Comparison of ENCODE assay signal across 7 cellular contexts in the genomic region with DNA sequence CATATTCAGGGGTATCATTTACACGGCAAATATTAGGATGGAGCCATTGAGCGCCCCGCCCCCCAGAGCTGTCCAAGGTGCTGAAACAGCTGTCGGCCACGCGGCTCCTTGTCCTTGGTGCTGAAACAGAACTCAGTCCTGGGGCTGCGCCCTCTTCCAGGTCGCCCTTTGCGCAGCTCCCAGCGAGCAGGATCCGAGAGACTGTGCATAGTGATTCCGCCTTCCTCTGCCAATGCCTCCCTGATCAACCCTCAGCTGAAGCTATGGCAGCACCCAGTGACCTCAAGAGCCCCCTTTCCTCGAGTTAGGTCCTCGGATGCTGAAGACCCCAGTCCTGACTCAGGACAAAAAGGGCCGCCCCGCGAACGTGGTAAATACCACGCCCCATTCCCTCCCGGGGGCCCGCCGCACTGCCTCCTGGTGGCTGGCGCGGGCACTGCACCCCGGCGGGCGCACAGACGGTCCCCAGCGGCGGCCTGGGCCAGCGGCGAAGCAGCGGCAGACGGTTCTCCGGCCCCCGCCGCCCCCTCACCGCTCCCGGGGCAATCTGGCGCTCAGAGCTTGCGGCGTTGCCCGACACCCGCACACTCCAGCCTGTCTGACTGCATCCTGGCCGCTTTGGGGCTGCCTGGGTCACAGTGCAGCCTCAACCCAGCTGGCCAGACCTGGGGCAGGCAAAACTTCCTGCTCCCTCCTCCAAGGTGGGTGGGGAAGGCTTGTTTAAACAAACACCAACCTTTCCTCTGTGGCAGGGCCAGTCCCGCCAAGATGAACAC. TPM values are rescaled to one million over a fixed set of nuclear protein-coding genes. Genes with fewer than 3 reads are reported as not detected.
DNase-seq lines count a peak whose midpoint lies in the region; ATAC-seq, FAIRE-seq and TF ChIP-seq lines count a peak whose summit lies in the region.

No MANE protein-coding gene starts in this region.

- no peaks in the 10 kb centered on the region for H3K9me3 ChIP-seq in neutrophil
- H3K9me3 ChIP-seq in testis = no peaks in the 10 kb centered on the region

- TF ChIP-seq POLR2A in H54 (IDR thresholded peaks at IDR 0.05; ENCODE audit: low read depth, low read length) (no peak), testis (IDR thresholded peaks at IDR 0.05) (no peak)

- peak; percentile 81 for TF ChIP-seq CTCF in foreskin keratinocyte (conservative IDR thresholded peaks at IDR 0.05)
- TF ChIP-seq CTCF in neutrophil (IDR thresholded peaks at IDR 0.05) = peak; percentile 23
- TF ChIP-seq CTCF in testis (IDR thresholded peaks at IDR 0.05) = peak; percentile 74 to 82 (median 76)

- H3K27ac ChIP-seq in foreskin keratinocyte = no peak overlapping the region
- no peak overlapping the region for H3K27ac ChIP-seq in neutrophil
- H3K27ac ChIP-seq in testis = no peak overlapping the region

- H3K4me3 ChIP-seq in neutrophil (ENCODE audit: low read depth in 1 of 2, low read length in 1 of 2) (no peak overlapping the region), testis (no peak overlapping the region)

- H3K27ac Mint-ChIP-seq in activated T-helper 17 cell treated with anti-CD3 and anti-CD28 coated beads, Interleukin-2, amount 50 U/mL, for 72 hours = no peak overlapping the region

- intact Hi-C loops in testis (cut with DNase I; ENCODE audit: low total_unique reads) = no loop called here

- H3K4me3 Mint-ChIP-seq in activated T-helper 17 cell treated with anti-CD3 and anti-CD28 coated beads, Interleukin-2, amount 50 U/mL, for 72 hours = no peak overlapping the region

- H3K36me3 ChIP-seq in neutrophil = no peaks in the 10 kb centered on the region
- H3K36me3 ChIP-seq in testis (ENCODE audit: low read depth, missing control alignments) = no peaks in the 10 kb centered on the region

- H3K36me3 Mint-ChIP-seq in activated T-helper 17 cell treated with anti-CD3 and anti-CD28 coated beads, Interleukin-2, amount 50 U/mL, for 72 hours (ENCODE audit: low read depth) = no peaks in the 10 kb centered on the region

- no peaks in the 10 kb centered on the region for H3K4me1 ChIP-seq in foreskin keratinocyte
- no peaks in the 10 kb centered on the region for H3K4me1 ChIP-seq in neutrophil (ENCODE audit: control insufficient read depth in 1 of 2, insufficient read depth in 1 of 2, low read depth in 1 of 2, low read length in 1 of 2)
- no peaks in the 10 kb centered on the region for H3K4me1 ChIP-seq in testis

- DNase-seq in H54 (ENCODE audit: insufficient read length, low spot score) (peak; percentile 75), RKO (ENCODE audit: low spot score) (peak; percentile 76), foreskin keratinocyte (peak; percentile 29 to 64), testis (peak; percentile 93), NCI-H1417 treated with DMSO at 0.1 percent for 48 hours (lab: John Stamatoyannopoulos, UW) (no peak)

- no peaks in the 10 kb centered on the region for H3K4me1 Mint-ChIP-seq in activated T-helper 17 cell treated with anti-CD3 and anti-CD28 coated beads, Interleukin-2, amount 50 U/mL, for 72 hours

- FAIRE-seq in H54 (lab: Jason Lieb, UNC) = no peak

- peak; percentile 66 for ATAC-seq in activated T-helper 17 cell treated with anti-CD3 and anti-CD28 coated beads, Interleukin-2, amount 50 U/mL, for 72 hours (replicated peaks)
- ATAC-seq in foreskin keratinocyte = peak; percentile 88

- H3K27me3 Mint-ChIP-seq in activated T-helper 17 cell treated with anti-CD3 and anti-CD28 coated beads, Interleukin-2, amount 50 U/mL, for 72 hours = peaks cover 47% of the 10 kb centered on the region

- H3K27me3 ChIP-seq in foreskin keratinocyte (peaks cover 34% of the 10 kb centered on the region), neutrophil (peaks cover 83% of the 10 kb centered on the region), testis (no peaks in the 10 kb centered on the region)

- 1 to 3% methylated on average over 26 to 41 of the region's 46 CpGs for WGBS in testis, 2 donors

- H3K9me3 Mint-ChIP-seq in activated T-helper 17 cell treated with anti-CD3 and anti-CD28 coated beads, Interleukin-2, amount 50 U/mL, for 72 hours = no peaks in the 10 kb centered on the region

RNA-seq across cellular contexts. Expression of a gene that starts 13.4 kb away (rescaled TPM):
- under 1 TPM in 1 of 2 donors, not detected in 1; 0.19 TPM for total RNA-seq in activated T-helper 17 cell treated with anti-CD3 and anti-CD28 coated beads, Interleukin-2, amount 50 U/mL, for 72 hours
- total RNA-seq in foreskin keratinocyte = 2.2 and 4.5 TPM in 2 replicates
- 1.5 and 2.5 TPM in 2 replicates for polyA plus RNA-seq in foreskin keratinocyte
- 1 to 10 TPM; 8.7 to 9.0 TPM for total RNA-seq in testis
- 5.9 TPM for polyA plus RNA-seq in testis (ENCODE audit: insufficient read depth, low read depth, low replicate concordance)

RNA-seq across cellular contexts. Expression of a gene that starts 58.9 kb away (rescaled TPM):
- total RNA-seq in activated T-helper 17 cell treated with anti-CD3 and anti-CD28 coated beads, Interleukin-2, amount 50 U/mL, for 72 hours = not detected
- 0.07 TPM in 1 of 2 replicates, not detected in the other for total RNA-seq in foreskin keratinocyte
- polyA plus RNA-seq in foreskin keratinocyte = 0.02 and 0.06 TPM in 2 replicates
- 1 to 10 TPM; 4.8 to 6.4 TPM for total RNA-seq in testis
- 5.5 TPM for polyA plus RNA-seq in testis (ENCODE audit: insufficient read depth, low read depth, low replicate concordance)

Comparison
In these comparisons a context has a peak if more than half of its experiments do, and no peak if none do; other contexts are left out.
1. CTCF ChIP-seq: peak in every context shown above with its lines; median percentile 81 in foreskin keratinocyte; 76 in testis; 23 in neutrophil.